6 cellular contexts compared by ENCODE assay signal in genomic region chr19:42376177-42376555, GRCh38. TPM values are rescaled to one million over a fixed set of nuclear protein-coding genes. Genes with fewer than 3 reads are reported as not detected.
"Had no signal": no experiment of that assay in that cellular context is flagged by ENCODE, and none has a peak within 500 bp of the region (broad histone marks: within the 10 kb centered on the region; RNA-seq: fewer than 3 reads in every experiment).

No MANE protein-coding gene starts in this region.

- ATAC-seq: HepG2, K562 had no signal

- H3K27me3 Mint-ChIP-seq: IgD-negative memory B cell had no signal

- H3K4me3 Mint-ChIP-seq: IgD-negative memory B cell had no signal

- H3K4me3 ChIP-seq: K562 had no signal

- DNase-seq: IMR-90 had no signal

- H3K27ac ChIP-seq: HL-60 had no signal

- H3K27ac Mint-ChIP-seq: IgD-negative memory B cell had no signal

- H3K9me3 Mint-ChIP-seq: IgD-negative memory B cell had no signal

RNA-seq across cellular contexts. Expression of gene CNFN, which starts 13.9 kb away (rescaled TPM):
- total RNA-seq: HT1080, IMR-90 had no signal

RNA-seq across cellular contexts. Expression of gene LIPE, which starts 51.0 kb away (rescaled TPM):
- total RNA-seq: HepG2, HT1080 had no signal
- polyA plus RNA-seq: HepG2, K562 had no signal
